Comparison of ENCODE assay signal across 8 cellular contexts in the genomic region with DNA sequence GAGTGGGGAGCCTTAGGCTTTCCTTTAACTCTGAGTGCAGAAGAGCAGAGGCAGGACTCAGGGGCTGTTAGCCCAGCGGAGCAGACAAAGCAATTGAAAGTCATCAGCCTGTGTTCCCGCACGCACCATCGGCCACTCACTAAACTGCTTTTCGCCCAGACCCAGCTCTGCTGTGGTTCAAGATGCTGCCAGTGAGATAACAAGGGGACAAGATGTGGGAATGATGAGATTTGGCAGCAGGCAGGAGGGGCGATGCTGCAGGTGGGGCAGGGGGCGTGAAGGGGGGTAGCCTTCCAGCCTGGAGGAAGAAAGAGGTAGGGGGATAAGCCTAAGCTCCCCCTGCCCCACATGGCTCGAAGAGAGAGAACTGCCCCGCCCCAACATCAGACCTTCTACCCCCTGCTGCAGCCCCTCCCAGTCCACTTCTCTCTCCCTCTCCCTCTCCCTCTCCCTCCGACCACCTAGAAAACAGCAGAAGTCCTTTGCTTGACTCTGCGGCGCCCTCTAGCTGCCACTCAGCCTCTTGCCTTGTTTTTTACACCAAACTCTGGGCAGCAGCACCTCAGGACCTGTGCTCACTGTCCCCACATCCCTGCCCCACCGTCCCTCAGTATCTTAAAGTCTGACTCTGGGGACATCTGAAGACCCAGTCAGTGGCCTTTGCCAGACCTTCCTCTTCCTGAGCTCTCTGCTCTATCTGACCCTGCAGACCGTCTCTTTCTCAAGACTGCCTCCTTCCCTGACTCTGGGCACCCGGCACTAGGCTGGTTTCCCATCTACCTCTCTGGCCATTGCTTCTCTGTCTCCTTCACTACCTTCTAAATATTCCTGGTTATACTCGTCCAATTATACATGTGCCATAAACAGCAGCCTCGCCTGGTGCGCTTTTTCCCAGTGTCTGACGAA.
DNase-seq lines count a peak whose midpoint lies in the region; ATAC-seq and TF ChIP-seq lines count a peak whose summit lies in the region.

No MANE protein-coding gene starts in this region.

- no peak overlapping the region for H3K27ac ChIP-seq in 22Rv1
- no peak overlapping the region for H3K27ac ChIP-seq in colonic mucosa
- no peak overlapping the region for H3K27ac ChIP-seq in liver (ENCODE audit: low read depth in 1 of 2, low read length in 2 of 2)

- H3K9ac ChIP-seq in colonic mucosa (ENCODE audit: low read depth in 2 of 2, low read length in 2 of 2): no peak overlapping the region
- H3K9ac ChIP-seq in liver (ENCODE audit: low read depth in 1 of 2, low read length in 2 of 2): no peak overlapping the region

- no peaks in the 10 kb centered on the region for H3K9me3 ChIP-seq in colonic mucosa
- H3K9me3 ChIP-seq in liver (ENCODE audit: control insufficient read depth in 4 of 4, low read length in 3 of 4): no peaks in the 10 kb centered on the region

- intact Hi-C loops in colonic mucosa (cut with DNase I): no loop called here

- peak; percentile 56 for DNase-seq in NCI-H2227 treated with DMSO at 0.1 percent for 48 hours (lab: John Stamatoyannopoulos, UW)
- peak; percentile 63 for DNase-seq in activated CD4-positive, alpha-beta T cell treated with anti-CD3 and anti-CD28 coated beads, Interleukin-2, amount 50 U/mL, for 1 hour
- peak; percentile 81 for DNase-seq in colonic mucosa
- DNase-seq in stimulated activated CD4-positive, alpha-beta T cell treated with anti-CD3 and anti-CD28 coated beads, TNF-alpha, amount 100 ng/mL, for 48 hours (ENCODE audit: low read depth in 3 of 3): peak; percentile 22 to 58 (median 56)

- H3K27me3 ChIP-seq in colonic mucosa (no peaks in the 10 kb centered on the region), liver (ENCODE audit: control insufficient read depth in 4 of 4, insufficient read depth in 4 of 4, low read length in 3 of 4) (peaks cover 0 to 2% (median 0%) of the 10 kb centered on the region in 4 donors)

- TF ChIP-seq RAD21 in liver (IDR thresholded peaks at IDR 0.05): peak; percentile 84 to 89

- H3K4me1 ChIP-seq in colonic mucosa: peaks cover 7% of the 10 kb centered on the region
- peaks cover 0 to 6% (median 5%) of the 10 kb centered on the region in 4 donors for H3K4me1 ChIP-seq in liver (ENCODE audit: control insufficient read depth in 4 of 4, insufficient read depth in 4 of 4, low read length in 3 of 4)

- 59% methylated on average over 19 of the region's 19 CpGs for WGBS in liver

- H3K36me3 ChIP-seq in colonic mucosa (no peaks in the 10 kb centered on the region), liver (ENCODE audit: control insufficient read depth in 4 of 4, insufficient read depth in 3 of 4, low read depth in 1 of 4, low read length in 3 of 4) (no peaks in the 10 kb centered on the region)

- H3K4me3 ChIP-seq in GM12875 (ENCODE audit: low read depth, low read length): no peak overlapping the region
- no peak overlapping the region for H3K4me3 ChIP-seq in colonic mucosa
- no peak overlapping the region for H3K4me3 ChIP-seq in liver (ENCODE audit: low read depth in 1 of 3, low read length in 3 of 3)

- TF ChIP-seq CTCF in 22Rv1 (IDR thresholded peaks at IDR 0.05) (peak; percentile 92), GM12875 (IDR thresholded peaks at IDR 0.05; ENCODE audit: borderline replicate concordance, insufficient read depth, low read depth, low read length) (peak; percentile 88), colonic mucosa (IDR thresholded peaks at IDR 0.05) (peak; percentile 59), liver (IDR thresholded peaks at IDR 0.05; ENCODE audit: low read depth, low read length, missing input control) (peak; percentile 83)

- ATAC-seq in HG03280 (IDR thresholded peaks at IDR 0.05; ENCODE audit: unreplicated experiment): no peak

TF ChIP-seq in liver, 16 proteins besides CTCF, POLR2A, EP300 and RAD21:
- TF ChIP-seq, protein P1, sequence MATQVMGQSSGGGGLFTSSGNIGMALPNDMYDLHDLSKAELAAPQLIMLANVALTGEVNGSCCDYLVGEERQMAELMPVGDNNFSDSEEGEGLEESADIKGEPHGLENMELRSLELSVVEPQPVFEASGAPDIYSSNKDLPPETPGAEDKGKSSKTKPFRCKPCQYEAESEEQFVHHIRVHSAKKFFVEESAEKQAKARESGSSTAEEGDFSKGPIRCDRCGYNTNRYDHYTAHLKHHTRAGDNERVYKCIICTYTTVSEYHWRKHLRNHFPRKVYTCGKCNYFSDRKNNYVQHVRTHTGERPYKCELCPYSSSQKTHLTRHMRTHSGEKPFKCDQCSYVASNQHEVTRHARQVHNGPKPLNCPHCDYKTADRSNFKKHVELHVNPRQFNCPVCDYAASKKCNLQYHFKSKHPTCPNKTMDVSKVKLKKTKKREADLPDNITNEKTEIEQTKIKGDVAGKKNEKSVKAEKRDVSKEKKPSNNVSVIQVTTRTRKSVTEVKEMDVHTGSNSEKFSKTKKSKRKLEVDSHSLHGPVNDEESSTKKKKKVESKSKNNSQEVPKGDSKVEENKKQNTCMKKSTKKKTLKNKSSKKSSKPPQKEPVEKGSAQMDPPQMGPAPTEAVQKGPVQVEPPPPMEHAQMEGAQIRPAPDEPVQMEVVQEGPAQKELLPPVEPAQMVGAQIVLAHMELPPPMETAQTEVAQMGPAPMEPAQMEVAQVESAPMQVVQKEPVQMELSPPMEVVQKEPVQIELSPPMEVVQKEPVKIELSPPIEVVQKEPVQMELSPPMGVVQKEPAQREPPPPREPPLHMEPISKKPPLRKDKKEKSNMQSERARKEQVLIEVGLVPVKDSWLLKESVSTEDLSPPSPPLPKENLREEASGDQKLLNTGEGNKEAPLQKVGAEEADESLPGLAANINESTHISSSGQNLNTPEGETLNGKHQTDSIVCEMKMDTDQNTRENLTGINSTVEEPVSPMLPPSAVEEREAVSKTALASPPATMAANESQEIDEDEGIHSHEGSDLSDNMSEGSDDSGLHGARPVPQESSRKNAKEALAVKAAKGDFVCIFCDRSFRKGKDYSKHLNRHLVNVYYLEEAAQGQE (IDR thresholded peaks at IDR 0.05): no peak
- TF ChIP-seq SP1 (IDR thresholded peaks at IDR 0.05): no peak
- no peak for TF ChIP-seq TAF1 (conservative IDR thresholded peaks at IDR 0.05)
- no peak for TF ChIP-seq FOXA2 (IDR thresholded peaks at IDR 0.05)
- TF ChIP-seq FOXA1 (IDR thresholded peaks at IDR 0.05): no peak
- no peak for TF ChIP-seq NR2F2 (IDR thresholded peaks at IDR 0.05)
TF ChIP-seq in liver: peak in this region for 0.
